In the genomic region with DNA sequence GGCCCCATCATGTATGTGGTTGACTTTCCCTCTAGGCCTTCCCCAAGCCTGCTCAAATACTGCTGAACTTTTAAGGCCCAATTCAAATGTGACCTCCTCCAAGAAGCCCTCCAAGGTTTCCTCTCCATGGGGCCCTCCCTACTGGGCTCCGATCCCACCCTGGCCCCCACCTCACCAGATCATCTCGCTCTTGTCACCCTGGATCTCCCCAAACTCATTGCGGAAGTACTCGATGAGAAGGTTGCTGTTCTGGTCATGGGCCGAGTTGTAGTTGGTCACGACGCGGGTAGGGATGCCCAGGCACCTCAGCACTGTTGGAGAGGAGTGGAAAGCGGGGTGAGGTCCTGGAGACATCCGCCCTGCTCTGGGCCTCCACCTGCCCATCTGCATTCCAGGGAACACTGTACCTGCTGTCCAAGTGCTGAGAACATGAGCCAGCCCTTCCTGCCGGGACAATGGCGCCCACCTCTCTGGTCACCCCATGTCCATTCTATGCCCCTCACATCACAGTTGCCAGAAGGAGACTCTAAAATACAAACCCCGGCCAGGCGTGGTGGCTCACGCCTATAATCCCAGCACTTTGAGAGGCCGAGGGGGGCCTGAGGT, we compare ENCODE assay signal across 31 cellular contexts. TPM values are rescaled to one million over a fixed set of nuclear protein-coding genes. Genes with fewer than 3 reads are reported as not detected.
DNase-seq lines count a peak whose midpoint lies in the region; ATAC-seq, FAIRE-seq and TF ChIP-seq lines count a peak whose summit lies in the region.
"Had no signal": no experiment of that assay in that cellular context is flagged by ENCODE, and none has a peak within 500 bp of the region (broad histone marks: within the 10 kb centered on the region; RNA-seq: fewer than 3 reads in every experiment).

No MANE protein-coding gene starts in this region.

- no peaks in the 10 kb centered on the region for H3K9me3 Mint-ChIP-seq in mesothelial cell of epicardium
- H3K9me3 Mint-ChIP-seq: activated CD4-positive, alpha-beta memory T cell treated with anti-CD3 and anti-CD28 coated beads, Interleukin-2, amount 10 ng/mL, durations not matched to agents 7 days and 5 days; activated naive CD8-positive, alpha-beta T cell treated with anti-CD3 and anti-CD28 coated beads, Interleukin-2, amount 10 ng/mL, durations not matched to agents 7 days and 5 days; activated T-helper 2 cell treated with anti-CD3 and anti-CD28 coated beads, Interferon-gamma antibody, Interleukin-2, Interleukin-4, amounts not matched to agents 10 μg/mL and 5 μg/mL and 100 μg/mL, durations not matched to agents 14 hours and 24 hours and 36 hours; CD8-positive, alpha-beta T cell; central memory CD8-positive, alpha-beta T cell; memory B cell; stimulated activated naive CD8-positive, alpha-beta T cell treated with anti-CD3 and anti-CD28 coated beads, Interleukin-15, Interleukin-2, amounts not matched to agents 100 ng/mL and 50 ng/mL, for 24 hours had no signal

- no peak overlapping the region for H3K4me3 ChIP-seq in upper lobe of right lung
- H3K4me3 ChIP-seq: psoas muscle had no signal

- H3K4me1 Mint-ChIP-seq in mesothelial cell of epicardium = peaks cover 44% of the 10 kb centered on the region
- H3K4me1 Mint-ChIP-seq: activated CD4-positive, alpha-beta memory T cell treated with anti-CD3 and anti-CD28 coated beads, Interleukin-2, amount 10 ng/mL, durations not matched to agents 7 days and 5 days; central memory CD8-positive, alpha-beta T cell; memory B cell had no signal

- TF ChIP-seq CTCF in mesothelial cell of epicardium (IDR thresholded peaks at IDR 0.05; ENCODE audit: unreplicated experiment) (no peak), upper lobe of right lung (IDR thresholded peaks at IDR 0.05) (no peak), D721Med (IDR thresholded peaks at IDR 0.05; ENCODE audit: insufficient read depth, missing control alignments) (no peak)

- peak; percentile 14 for DNase-seq in cardiac septum (ENCODE audit: low spot score)
- DNase-seq in Right ventricle myocardium superior = no peak
- peak; percentile 13 for DNase-seq in left cardiac atrium
- no peak for DNase-seq in mesothelial cell of epicardium (ENCODE audit: low spot score in 2 of 2, unreplicated experiment in 2 of 2)
- peak; percentile 17 for DNase-seq in upper lobe of right lung
- DNase-seq in D721Med (ENCODE audit: insufficient read length, low spot score) = no peak
- no peak for DNase-seq in NCI-H748 (lab: John Stamatoyannopoulos, UW; ENCODE audit: unreplicated experiment)
- DNase-seq: activated CD4-positive, alpha-beta memory T cell treated with anti-CD3 and anti-CD28 coated beads, Interleukin-2, amount 10 ng/mL, durations not matched to agents 7 days and 5 days; activated CD4-positive, alpha-beta T cell treated with anti-CD3 and anti-CD28 coated beads for 1 hour; activated naive CD8-positive, alpha-beta T cell treated with anti-CD3 and anti-CD28 coated beads, Interleukin-2, amount 10 ng/mL, durations not matched to agents 7 days and 5 days; AML-193; CD8-positive, alpha-beta T cell; DMS153; H7; KG1; MM.1S; NCI-H1417; NCI-H2029 treated with DMSO at 0.1 percent for 48 hours; NCI-H2227 treated with DMSO at 0.1 percent for 48 hours; NCI-H526 treated with DMSO at 0.1 percent for 48 hours; T-helper 2 cell had no signal

- peaks cover 39% of the 10 kb centered on the region for H3K4me1 ChIP-seq in upper lobe of right lung

- no peaks in the 10 kb centered on the region for H3K27me3 Mint-ChIP-seq in mesothelial cell of epicardium (ENCODE audit: low read depth)
- H3K27me3 Mint-ChIP-seq: activated CD4-positive, alpha-beta memory T cell treated with anti-CD3 and anti-CD28 coated beads, Interleukin-2, amount 10 ng/mL, durations not matched to agents 7 days and 5 days; memory B cell; stimulated activated naive CD8-positive, alpha-beta T cell treated with anti-CD3 and anti-CD28 coated beads, Interleukin-15, Interleukin-2, amounts not matched to agents 100 ng/mL and 50 ng/mL, for 24 hours had no signal

- peak overlapping the region; percentile 8 for H3K27ac ChIP-seq in upper lobe of right lung
- H3K27ac ChIP-seq: psoas muscle had no signal

- H3K9me3 ChIP-seq in upper lobe of right lung = no peaks in the 10 kb centered on the region
- H3K9me3 ChIP-seq: psoas muscle had no signal

- H3K4me3 Mint-ChIP-seq in mesothelial cell of epicardium = no peak overlapping the region
- H3K4me3 Mint-ChIP-seq: activated CD4-positive, alpha-beta memory T cell treated with anti-CD3 and anti-CD28 coated beads, Interleukin-2, amount 10 ng/mL, durations not matched to agents 7 days and 5 days; activated naive CD8-positive, alpha-beta T cell treated with anti-CD3 and anti-CD28 coated beads, Interleukin-2, amount 10 ng/mL, durations not matched to agents 7 days and 5 days; CD8-positive, alpha-beta T cell; central memory CD8-positive, alpha-beta T cell; memory B cell; stimulated activated naive CD8-positive, alpha-beta T cell treated with anti-CD3 and anti-CD28 coated beads, Interleukin-15, Interleukin-2, amounts not matched to agents 100 ng/mL and 50 ng/mL, for 24 hours had no signal

- no peaks in the 10 kb centered on the region for H3K27me3 ChIP-seq in upper lobe of right lung

- intact Hi-C loops in cardiac septum (cut with DNase I) = no loop called here
- intact Hi-C loops in Right ventricle myocardium superior (cut with DNase I) = no loop called here
- intact Hi-C loops in left cardiac atrium (cut with DNase I) = no loop called here
- intact Hi-C loops in upper lobe of right lung (cut with DNase I) = no loop called here

- no peak for FAIRE-seq in D721Med (lab: Jason Lieb, UNC)
- FAIRE-seq: A204.1, astrocyte, keratinocyte, RCC 7860 had no signal

- H3K36me3 ChIP-seq in upper lobe of right lung = peaks cover 79% of the 10 kb centered on the region

- H3K27ac Mint-ChIP-seq in mesothelial cell of epicardium = peak overlapping the region; percentile 39
- H3K27ac Mint-ChIP-seq: activated CD4-positive, alpha-beta memory T cell treated with anti-CD3 and anti-CD28 coated beads, Interleukin-2, amount 10 ng/mL, durations not matched to agents 7 days and 5 days; activated naive CD8-positive, alpha-beta T cell treated with anti-CD3 and anti-CD28 coated beads, Interleukin-2, amount 10 ng/mL, durations not matched to agents 7 days and 5 days; activated T-helper 2 cell treated with anti-CD3 and anti-CD28 coated beads, Interferon-gamma antibody, Interleukin-2, Interleukin-4, amounts not matched to agents 10 μg/mL and 5 μg/mL and 100 μg/mL, durations not matched to agents 14 hours and 24 hours and 36 hours; CD8-positive, alpha-beta T cell; memory B cell; stimulated activated naive CD8-positive, alpha-beta T cell treated with anti-CD3 and anti-CD28 coated beads, Interleukin-15, Interleukin-2, amounts not matched to agents 100 ng/mL and 50 ng/mL, for 24 hours had no signal

- ATAC-seq in Right ventricle myocardium superior (ENCODE audit: poor library complexity) (no peak), left cardiac atrium (no peak), upper lobe of right lung (no peak)
- ATAC-seq in activated CD4-positive, CD25-positive, alpha-beta regulatory T cell treated with anti-CD3 and anti-CD28 coated beads, Interleukin-2, amount 50 U/mL, for 24 hours = no peak
- ATAC-seq: CD8-positive, alpha-beta T cell; psoas muscle had no signal

- peaks cover 6% of the 10 kb centered on the region for H3K36me3 Mint-ChIP-seq in mesothelial cell of epicardium
- H3K36me3 Mint-ChIP-seq: activated naive CD8-positive, alpha-beta T cell treated with anti-CD3 and anti-CD28 coated beads, Interleukin-2, amount 10 ng/mL, durations not matched to agents 7 days and 5 days; CD8-positive, alpha-beta T cell; memory B cell had no signal

RNA-seq across cellular contexts. Expression of gene TGM2, which starts 23.1 kb away (rescaled TPM):
- total RNA-seq in cardiac septum (792 TPM), Right ventricle myocardium superior (469 TPM), left cardiac atrium (100 to 1,000 TPM; 383 to 695 TPM), mesothelial cell of epicardium (32.4 to 35.7 TPM (median 35.3 TPM) in 3 replicates), upper lobe of right lung (562 TPM)
- total RNA-seq: activated T-helper 2 cell treated with anti-CD3 and anti-CD28 coated beads, Interferon-gamma antibody, Interleukin-2, Interleukin-4, amounts not matched to agents 10 μg/mL and 5 μg/mL and 100 μg/mL, durations not matched to agents 14 hours and 24 hours and 36 hours; CD8-positive, alpha-beta T cell had no signal

Comparison
In these comparisons a context has a peak if more than half of its experiments do, and no peak if none do; other contexts are left out.
1. DNase-seq: peak in cardiac septum (single experiment), left cardiac atrium (single experiment) and upper lobe of right lung (single experiment); none in Right ventricle myocardium superior (single experiment), mesothelial cell of epicardium (0 of 2), D721Med (single experiment) and NCI-H748 (single experiment).
2. RNA of gene TGM2, which starts 23.1 kb away (total RNA-seq): 792 TPM in cardiac septum (single experiment), 383 to 695 TPM in left cardiac atrium, 562 TPM in upper lobe of right lung (single experiment) and 469 TPM in Right ventricle myocardium superior (single experiment); 32.4 to 35.7 TPM in mesothelial cell of epicardium; every median in the first group is over 10 times any median in the second.